In genomic region chr22:42957544-42957943, GRCh38 we compare ENCODE assay signal across 2 cellular contexts.
TF ChIP-seq lines count a peak whose summit lies in the region.

No MANE protein-coding gene starts in this region.

TF ChIP-seq in endothelial cell of umbilical vein, 7 proteins besides CTCF, POLR2A, EP300 and RAD21:
- TF ChIP-seq FOS (IDR thresholded peaks at IDR 0.05; ENCODE audit: borderline replicate concordance, insufficient read depth, low read length) (no peak), MYC (IDR thresholded peaks at IDR 0.05; ENCODE audit: low read depth, low read length) (no peak), POLR2AphosphoS5 (IDR thresholded peaks at IDR 0.05; ENCODE audit: insufficient read depth, low read depth, low read length) (no peak), JUN (IDR thresholded peaks at IDR 0.05; ENCODE audit: borderline replicate concordance, insufficient read depth, insufficient read length, low read depth) (no peak), GATA2 (IDR thresholded peaks at IDR 0.05; ENCODE audit: insufficient read depth, insufficient read length, low read depth, low read length) (no peak), MAX (IDR thresholded peaks at IDR 0.05; ENCODE audit: insufficient read depth, insufficient read length) (no peak), EZH2 (IDR thresholded peaks at IDR 0.05; ENCODE audit: borderline replicate concordance, low read depth, low read length, severe bottlenecking) (no peak)

TF ChIP-seq in HepG2, 621 proteins besides CTCF, POLR2A, EP300 and RAD21:
- no peak for TF ChIP-seq GTF2F1 (IDR thresholded peaks at IDR 0.05; ENCODE audit: low read length)
- no peak for TF ChIP-seq ZFP37 (CRISPR knock-in tag; IDR thresholded peaks at IDR 0.05; ENCODE audit: borderline replicate concordance)
- TF ChIP-seq ZUFSP (CRISPR knock-in tag; IDR thresholded peaks at IDR 0.05; ENCODE audit: borderline replicate concordance): no peak
- no peak for TF ChIP-seq ZNF879 (CRISPR knock-in tag; IDR thresholded peaks at IDR 0.05)
- TF ChIP-seq ZNF776 (CRISPR knock-in tag; IDR thresholded peaks at IDR 0.05): no peak
- TF ChIP-seq MAZ (IDR thresholded peaks at IDR 0.05; ENCODE audit: borderline replicate concordance, low read depth, low read length): no peak
- TF ChIP-seq MAZ (CRISPR knock-in tag; IDR thresholded peaks at IDR 0.05; ENCODE audit: low read depth): no peak
- no peak for TF ChIP-seq SMAD9 (CRISPR knock-in tag; IDR thresholded peaks at IDR 0.05)
- TF ChIP-seq HHEX (CRISPR knock-in tag; IDR thresholded peaks at IDR 0.05): no peak
- TF ChIP-seq RAD51 (IDR thresholded peaks at IDR 0.05; ENCODE audit: borderline replicate concordance): no peak
- no peak for TF ChIP-seq ZFP62 (CRISPR knock-in tag; IDR thresholded peaks at IDR 0.05)
